In genomic region chr2:169656164-169656563, GRCh38 we compare ENCODE assay signal across 2 cellular contexts.
A peak's percentile ranks its signal among the peaks of the same experiment; 100 is the strongest.
TF ChIP-seq lines count a peak whose summit lies in the region.

No MANE protein-coding gene starts in this region.

TF ChIP-seq in HEK293, 187 proteins besides CTCF, POLR2A, EP300 and RAD21:
- TF ChIP-seq, protein P1, sequence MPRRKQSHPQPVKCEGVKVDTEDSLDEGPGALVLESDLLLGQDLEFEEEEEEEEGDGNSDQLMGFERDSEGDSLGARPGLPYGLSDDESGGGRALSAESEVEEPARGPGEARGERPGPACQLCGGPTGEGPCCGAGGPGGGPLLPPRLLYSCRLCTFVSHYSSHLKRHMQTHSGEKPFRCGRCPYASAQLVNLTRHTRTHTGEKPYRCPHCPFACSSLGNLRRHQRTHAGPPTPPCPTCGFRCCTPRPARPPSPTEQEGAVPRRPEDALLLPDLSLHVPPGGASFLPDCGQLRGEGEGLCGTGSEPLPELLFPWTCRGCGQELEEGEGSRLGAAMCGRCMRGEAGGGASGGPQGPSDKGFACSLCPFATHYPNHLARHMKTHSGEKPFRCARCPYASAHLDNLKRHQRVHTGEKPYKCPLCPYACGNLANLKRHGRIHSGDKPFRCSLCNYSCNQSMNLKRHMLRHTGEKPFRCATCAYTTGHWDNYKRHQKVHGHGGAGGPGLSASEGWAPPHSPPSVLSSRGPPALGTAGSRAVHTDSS (tag by site-specific recombination; IDR thresholded peaks at IDR 0.05) = peak; percentile 90
- TF ChIP-seq ZNF510 (tag by site-specific recombination; IDR thresholded peaks at IDR 0.05; ENCODE audit: insufficient replicate concordance) (no peak), ZFHX2 (tag by site-specific recombination; conservative IDR thresholded peaks at IDR 0.05) (0 out of 2 replicates have a peak, but pooled peaks have one; percentile 25), ZBTB48 (tag by site-specific recombination; IDR thresholded peaks at IDR 0.05) (no peak), ZNF274 (IDR thresholded peaks at IDR 0.05; ENCODE audit: low read length) (no peak), ZNF274 (tag by site-specific recombination; IDR thresholded peaks at IDR 0.05; ENCODE audit: borderline replicate concordance) (no peak), ZNF366 (tag by site-specific recombination; conservative IDR thresholded peaks at IDR 0.05) (peak; percentile 67), ZSCAN16 (tag by site-specific recombination; IDR thresholded peaks at IDR 0.05) (no peak), EGR2 (tag by site-specific recombination; IDR thresholded peaks at IDR 0.05; ENCODE audit: low read depth) (peak; percentile 64; the same call in 1 of the 2 replicates)
- TF ChIP-seq, protein P2, sequence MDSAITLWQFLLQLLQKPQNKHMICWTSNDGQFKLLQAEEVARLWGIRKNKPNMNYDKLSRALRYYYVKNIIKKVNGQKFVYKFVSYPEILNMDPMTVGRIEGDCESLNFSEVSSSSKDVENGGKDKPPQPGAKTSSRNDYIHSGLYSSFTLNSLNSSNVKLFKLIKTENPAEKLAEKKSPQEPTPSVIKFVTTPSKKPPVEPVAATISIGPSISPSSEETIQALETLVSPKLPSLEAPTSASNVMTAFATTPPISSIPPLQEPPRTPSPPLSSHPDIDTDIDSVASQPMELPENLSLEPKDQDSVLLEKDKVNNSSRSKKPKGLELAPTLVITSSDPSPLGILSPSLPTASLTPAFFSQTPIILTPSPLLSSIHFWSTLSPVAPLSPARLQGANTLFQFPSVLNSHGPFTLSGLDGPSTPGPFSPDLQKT (IDR thresholded peaks at IDR 0.05; ENCODE audit: borderline replicate concordance, low read depth, low read length) = no peak

TF ChIP-seq in K562, 482 proteins besides CTCF, POLR2A, EP300 and RAD21 (continues in another document):
- TF ChIP-seq HDGF (IDR thresholded peaks at IDR 0.05) (0 out of 2 replicates have a peak, but pooled peaks have one; percentile 73), BHLHE40 (IDR thresholded peaks at IDR 0.05; ENCODE audit: low read length) (no peak), MTA1 (IDR thresholded peaks at IDR 0.05; ENCODE audit: borderline replicate concordance) (peak; percentile 74), CBFA2T3 (IDR thresholded peaks at IDR 0.05) (no peak), ZNF512 (tag; IDR thresholded peaks at IDR 0.05) (peak; percentile 60; the same call in 1 of the 2 replicates), MCM5 (IDR thresholded peaks at IDR 0.05; ENCODE audit: low read depth) (0 out of 2 replicates have a peak, but pooled peaks have one; percentile 73), ZBTB26 (CRISPR knock-in tag; IDR thresholded peaks at IDR 0.05) (peak; percentile 81), HLTF (IDR thresholded peaks at IDR 0.05) (peak; percentile 64; the same call in 1 of the 2 replicates), ZNF280A (IDR thresholded peaks at IDR 0.05; ENCODE audit: low read depth, partially characterized antibody) (peak; percentile 37), SMARCA5 (IDR thresholded peaks at IDR 0.05) (0 out of 2 replicates have a peak, but pooled peaks have one; percentile 39), L3MBTL2 (IDR thresholded peaks at IDR 0.05) (0 out of 2 replicates have a peak, but pooled peaks have one; percentile 26), PCBP1 (IDR thresholded peaks at IDR 0.05; ENCODE audit: low read depth, low read length, poor library complexity, severe bottlenecking) (no peak), MTA2 (IDR thresholded peaks at IDR 0.05; ENCODE audit: low read depth) (peak; percentile 28; the same call in 1 of the 2 replicates), KHSRP (IDR thresholded peaks at IDR 0.05) (no peak), GATAD2A (IDR thresholded peaks at IDR 0.05) (0 out of 2 replicates have a peak, but pooled peaks have one; percentile 41), SMARCE1 (IDR thresholded peaks at IDR 0.05) (0 out of 2 replicates have a peak, but pooled peaks have one; percentile 29), ARHGAP35 (IDR thresholded peaks at IDR 0.05; ENCODE audit: partially characterized antibody) (peak; percentile 58), NBN (IDR thresholded peaks at IDR 0.05; ENCODE audit: low read depth) (no peak), ZBTB2 (IDR thresholded peaks at IDR 0.05) (peak; percentile 62), ASH1L (IDR thresholded peaks at IDR 0.05; ENCODE audit: borderline replicate concordance, low read depth, partially characterized antibody) (peak; percentile 40), PRMT5 (CRISPR knock-in tag; IDR thresholded peaks at IDR 0.05) (no peak), HDAC2 (IDR thresholded peaks at IDR 0.05) (peak; percentile 34; the same call in 1 of the 2 replicates), SMARCA4 (IDR thresholded peaks at IDR 0.05) (peak; percentile 34; the same call in 1 of the 2 replicates), ARID2 (IDR thresholded peaks at IDR 0.05) (0 out of 2 replicates have a peak, but pooled peaks have one; percentile 44), ETV1 (tag; conservative IDR thresholded peaks at IDR 0.05; ENCODE audit: low read depth) (no peak), HDAC1 (IDR thresholded peaks at IDR 0.05) (peak in 1 of 2 experiments; percentile 78; a peak in 2 of 4 replicates), THRB (CRISPR knock-in tag; conservative IDR thresholded peaks at IDR 0.05) (0 out of 2 replicates have a peak, but pooled peaks have one; percentile 25), PKNOX1 (IDR thresholded peaks at IDR 0.05) (peak; percentile 18; the same call in 1 of the 2 replicates), ELF4 (CRISPR knock-in tag; IDR thresholded peaks at IDR 0.05) (peak; percentile 62; the same call in 1 of the 2 replicates), MIER1 (IDR thresholded peaks at IDR 0.05; ENCODE audit: low read depth) (no peak), SPI1 (IDR thresholded peaks at IDR 0.05; ENCODE audit: borderline replicate concordance, low read depth, low read length) (peak; percentile 60; the same call in 1 of the 2 replicates), DPF2 (IDR thresholded peaks at IDR 0.05) (peak; percentile 70)
- TF ChIP-seq, protein P3, sequence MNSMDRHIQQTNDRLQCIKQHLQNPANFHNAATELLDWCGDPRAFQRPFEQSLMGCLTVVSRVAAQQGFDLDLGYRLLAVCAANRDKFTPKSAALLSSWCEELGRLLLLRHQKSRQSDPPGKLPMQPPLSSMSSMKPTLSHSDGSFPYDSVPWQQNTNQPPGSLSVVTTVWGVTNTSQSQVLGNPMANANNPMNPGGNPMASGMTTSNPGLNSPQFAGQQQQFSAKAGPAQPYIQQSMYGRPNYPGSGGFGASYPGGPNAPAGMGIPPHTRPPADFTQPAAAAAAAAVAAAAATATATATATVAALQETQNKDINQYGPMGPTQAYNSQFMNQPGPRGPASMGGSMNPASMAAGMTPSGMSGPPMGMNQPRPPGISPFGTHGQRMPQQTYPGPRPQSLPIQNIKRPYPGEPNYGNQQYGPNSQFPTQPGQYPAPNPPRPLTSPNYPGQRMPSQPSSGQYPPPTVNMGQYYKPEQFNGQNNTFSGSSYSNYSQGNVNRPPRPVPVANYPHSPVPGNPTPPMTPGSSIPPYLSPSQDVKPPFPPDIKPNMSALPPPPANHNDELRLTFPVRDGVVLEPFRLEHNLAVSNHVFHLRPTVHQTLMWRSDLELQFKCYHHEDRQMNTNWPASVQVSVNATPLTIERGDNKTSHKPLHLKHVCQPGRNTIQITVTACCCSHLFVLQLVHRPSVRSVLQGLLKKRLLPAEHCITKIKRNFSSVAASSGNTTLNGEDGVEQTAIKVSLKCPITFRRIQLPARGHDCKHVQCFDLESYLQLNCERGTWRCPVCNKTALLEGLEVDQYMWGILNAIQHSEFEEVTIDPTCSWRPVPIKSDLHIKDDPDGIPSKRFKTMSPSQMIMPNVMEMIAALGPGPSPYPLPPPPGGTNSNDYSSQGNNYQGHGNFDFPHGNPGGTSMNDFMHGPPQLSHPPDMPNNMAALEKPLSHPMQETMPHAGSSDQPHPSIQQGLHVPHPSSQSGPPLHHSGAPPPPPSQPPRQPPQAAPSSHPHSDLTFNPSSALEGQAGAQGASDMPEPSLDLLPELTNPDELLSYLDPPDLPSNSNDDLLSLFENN (IDR thresholded peaks at IDR 0.05; ENCODE audit: low read depth in 2 of 2, low read length in 2 of 2) = no peak
- TF ChIP-seq, protein P4, sequence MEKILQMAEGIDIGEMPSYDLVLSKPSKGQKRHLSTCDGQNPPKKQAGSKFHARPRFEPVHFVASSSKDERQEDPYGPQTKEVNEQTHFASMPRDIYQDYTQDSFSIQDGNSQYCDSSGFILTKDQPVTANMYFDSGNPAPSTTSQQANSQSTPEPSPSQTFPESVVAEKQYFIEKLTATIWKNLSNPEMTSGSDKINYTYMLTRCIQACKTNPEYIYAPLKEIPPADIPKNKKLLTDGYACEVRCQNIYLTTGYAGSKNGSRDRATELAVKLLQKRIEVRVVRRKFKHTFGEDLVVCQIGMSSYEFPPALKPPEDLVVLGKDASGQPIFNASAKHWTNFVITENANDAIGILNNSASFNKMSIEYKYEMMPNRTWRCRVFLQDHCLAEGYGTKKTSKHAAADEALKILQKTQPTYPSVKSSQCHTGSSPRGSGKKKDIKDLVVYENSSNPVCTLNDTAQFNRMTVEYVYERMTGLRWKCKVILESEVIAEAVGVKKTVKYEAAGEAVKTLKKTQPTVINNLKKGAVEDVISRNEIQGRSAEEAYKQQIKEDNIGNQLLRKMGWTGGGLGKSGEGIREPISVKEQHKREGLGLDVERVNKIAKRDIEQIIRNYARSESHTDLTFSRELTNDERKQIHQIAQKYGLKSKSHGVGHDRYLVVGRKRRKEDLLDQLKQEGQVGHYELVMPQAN (IDR thresholded peaks at IDR 0.05; ENCODE audit: borderline replicate concordance) = 0 out of 2 replicates have a peak, but pooled peaks have one; percentile 50
- TF ChIP-seq, protein P5, sequence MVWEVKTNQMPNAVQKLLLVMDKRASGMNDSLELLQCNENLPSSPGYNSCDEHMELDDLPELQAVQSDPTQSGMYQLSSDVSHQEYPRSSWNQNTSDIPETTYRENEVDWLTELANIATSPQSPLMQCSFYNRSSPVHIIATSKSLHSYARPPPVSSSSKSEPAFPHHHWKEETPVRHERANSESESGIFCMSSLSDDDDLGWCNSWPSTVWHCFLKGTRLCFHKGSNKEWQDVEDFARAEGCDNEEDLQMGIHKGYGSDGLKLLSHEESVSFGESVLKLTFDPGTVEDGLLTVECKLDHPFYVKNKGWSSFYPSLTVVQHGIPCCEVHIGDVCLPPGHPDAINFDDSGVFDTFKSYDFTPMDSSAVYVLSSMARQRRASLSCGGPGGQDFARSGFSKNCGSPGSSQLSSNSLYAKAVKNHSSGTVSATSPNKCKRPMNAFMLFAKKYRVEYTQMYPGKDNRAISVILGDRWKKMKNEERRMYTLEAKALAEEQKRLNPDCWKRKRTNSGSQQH (CRISPR knock-in tag; IDR thresholded peaks at IDR 0.05) = 0 out of 2 replicates have a peak, but pooled peaks have one; percentile 29
